Comparison of ENCODE assay signal across 29 cellular contexts in the genomic region with DNA sequence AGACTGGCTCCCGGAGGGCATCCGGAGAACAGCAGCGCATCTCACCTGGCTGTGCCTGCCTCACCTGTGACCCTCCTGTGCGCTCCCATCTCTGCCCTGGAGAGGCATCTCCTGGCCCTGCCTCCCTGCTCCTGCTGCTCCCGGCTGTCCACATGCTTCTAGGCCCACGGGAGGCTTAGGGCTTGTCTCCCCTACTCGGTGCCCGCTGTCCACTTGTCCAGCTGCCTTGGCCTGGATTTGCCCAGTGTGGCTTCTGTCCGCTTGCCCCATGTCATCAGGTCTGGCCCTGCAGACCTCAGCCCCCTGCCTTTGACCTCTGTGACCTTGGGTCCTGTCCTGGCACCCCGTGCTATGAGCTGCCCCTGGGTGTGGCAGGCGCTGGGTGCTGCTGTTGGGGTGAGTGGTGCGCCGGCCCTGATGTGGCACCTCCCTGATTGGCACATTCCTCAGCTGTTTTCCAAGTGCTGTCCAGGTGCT. TPM values are rescaled to one million over a fixed set of nuclear protein-coding genes. Genes with fewer than 3 reads are reported as not detected.
A peak's percentile ranks its signal among the peaks of the same experiment; 100 is the strongest.
DNase-seq lines count a peak whose midpoint lies in the region; ATAC-seq and TF ChIP-seq lines count a peak whose summit lies in the region.
"Had no signal": no experiment of that assay in that cellular context is flagged by ENCODE, and none has a peak within 500 bp of the region (broad histone marks: within the 10 kb centered on the region; RNA-seq: fewer than 3 reads in every experiment).

No MANE protein-coding gene starts in this region.

- CTCF ChIA-PET in MCF 10A (lab: Yijun Ruan, JAX): interaction anchor here (0.6 kb wide), 1 partner anchor 89 kb away, joined by 4 read pairs; no protein-coding TSS in a partner anchor

- H3K36me3 Mint-ChIP-seq in MCF 10A (ENCODE audit: insufficient read depth, unreplicated experiment) (no peaks in the 10 kb centered on the region), endothelial cell (ENCODE audit: low read depth, unreplicated experiment) (peaks cover 3% of the 10 kb centered on the region)
- H3K36me3 Mint-ChIP-seq: memory B cell had no signal

- H3K27me3 Mint-ChIP-seq in MCF 10A (ENCODE audit: insufficient read depth, unreplicated experiment): no peaks in the 10 kb centered on the region
- peaks cover 9% of the 10 kb centered on the region for H3K27me3 Mint-ChIP-seq in endothelial cell (ENCODE audit: unreplicated experiment)

- H3K9ac ChIP-seq in BLaER1 (no peak overlapping the region), smooth muscle cell (ENCODE audit: low read depth) (no peak overlapping the region)

- intact Hi-C loops in left lung (cut with DNase I) (no loop called here), MCF 10A (cut with micrococcal nuclease) (loop anchor here (5.0 kb wide), 1 partner anchor 224 kb away; no protein-coding TSS in a partner anchor)

- POLR2A ChIA-PET in MCF 10A (lab: Yijun Ruan, JAX): interaction anchor here (0.7 kb wide), 1 partner anchor 172 kb away, joined by 3 read pairs; no protein-coding TSS in a partner anchor

- H3K36me3 ChIP-seq in BLaER1 (no peaks in the 10 kb centered on the region), left lung (peaks cover 0 to 12% of the 10 kb centered on the region in 2 donors), smooth muscle cell (ENCODE audit: low read depth) (no peaks in the 10 kb centered on the region)
- H3K36me3 ChIP-seq: breast epithelium, neutrophil, prostate gland had no signal

- H3K9me3 Mint-ChIP-seq in MCF 10A (ENCODE audit: unreplicated experiment) (no peaks in the 10 kb centered on the region), endothelial cell (ENCODE audit: unreplicated experiment) (no peaks in the 10 kb centered on the region)
- H3K9me3 Mint-ChIP-seq: activated T-helper 2 cell treated with anti-CD3 and anti-CD28 coated beads, Interferon-gamma antibody, Interleukin-2, Interleukin-4, amounts not matched to agents 10 μg/mL and 5 μg/mL and 100 μg/mL, durations not matched to agents 14 hours and 24 hours and 36 hours; memory B cell had no signal

- WGBS in smooth muscle cell (ENCODE audit: low lambda C conversion rate): 80% methylated on average over 13 of the region's 13 CpGs

- H4K20me1 ChIP-seq in BLaER1: no peaks in the 10 kb centered on the region
- peaks cover 58% of the 10 kb centered on the region for H4K20me1 ChIP-seq in smooth muscle cell (ENCODE audit: low read depth)

- peaks cover 21% of the 10 kb centered on the region for H3K4me1 ChIP-seq in BLaER1
- peaks cover 11 to 37% of the 10 kb centered on the region in 2 donors for H3K4me1 ChIP-seq in left lung
- H3K4me1 ChIP-seq in smooth muscle cell (ENCODE audit: low read depth): peaks cover 28% of the 10 kb centered on the region

- no peak overlapping the region for H3K4me3 Mint-ChIP-seq in MCF 10A (ENCODE audit: unreplicated experiment)
- H3K4me3 Mint-ChIP-seq in endothelial cell (ENCODE audit: unreplicated experiment): no peak overlapping the region
- H3K4me3 Mint-ChIP-seq: activated CD8-positive, alpha-beta T cell treated with anti-CD3 and anti-CD28 coated beads for 36 hours; activated naive CD4-positive, alpha-beta T cell treated with anti-CD3 and anti-CD28 coated beads, Interleukin-2, amount 50 U/mL, for 24 hours; CD8-positive, alpha-beta memory T cell; memory B cell; stimulated activated naive CD8-positive, alpha-beta T cell treated with anti-CD3 and anti-CD28 coated beads, Interleukin-15, amount 100 ng/mL, for 72 hours had no signal

- TF ChIP-seq CTCF in VCaP (conservative IDR thresholded peaks at IDR 0.05) (no peak), left lung (IDR thresholded peaks at IDR 0.05) (no peak), smooth muscle cell (IDR thresholded peaks at IDR 0.05; ENCODE audit: borderline replicate concordance, insufficient read depth, poor library complexity, severe bottlenecking) (no peak), MCF 10A (IDR thresholded peaks at IDR 0.05; ENCODE audit: unreplicated experiment) (no peak), endothelial cell (IDR thresholded peaks at IDR 0.05; ENCODE audit: unreplicated experiment) (no peak)

- peak overlapping the region; percentile 12; the same call in 1 of the 2 replicates for H3K4me2 ChIP-seq in BLaER1
- H3K4me2 ChIP-seq in smooth muscle cell: peak overlapping the region; percentile 85

- H3K79me2 ChIP-seq in smooth muscle cell (ENCODE audit: low read depth): peaks cover 51% of the 10 kb centered on the region

- no peak overlapping the region for H2AFZ ChIP-seq in smooth muscle cell (ENCODE audit: low read depth)

- peaks cover 29% of the 10 kb centered on the region for H3K27me3 ChIP-seq in BLaER1
- peaks cover 0 to 29% of the 10 kb centered on the region in 2 donors for H3K27me3 ChIP-seq in left lung
- H3K27me3 ChIP-seq in smooth muscle cell (ENCODE audit: low read depth): no peaks in the 10 kb centered on the region
- H3K27me3 ChIP-seq: breast epithelium, foreskin keratinocyte had no signal

- no peak overlapping the region for H3K4me3 ChIP-seq in BLaER1
- H3K4me3 ChIP-seq in left lung: no peak overlapping the region
- no peak overlapping the region for H3K4me3 ChIP-seq in smooth muscle cell
- H3K4me3 ChIP-seq: breast epithelium, heart right ventricle, prostate gland, SK-N-MC, upper lobe of left lung had no signal

- peak; percentile 31 to 66 for DNase-seq in left lung
- no peak for DNase-seq in smooth muscle cell (lab: John Stamatoyannopoulos, UW; ENCODE audit: unreplicated experiment)
- DNase-seq in DMS79 treated with DMSO at 0.1 percent for 48 hours (lab: John Stamatoyannopoulos, UW): no peak
- DNase-seq in MCF 10A (ENCODE audit: unreplicated experiment): no peak
- DNase-seq in D341Med (ENCODE audit: low spot score): no peak
- DNase-seq in endothelial cell (ENCODE audit: low spot score): no peak
- DNase-seq: 8988T; activated CD4-positive, alpha-beta T cell treated with anti-CD3 and anti-CD28 coated beads for 1 hour; activated CD8-positive, alpha-beta T cell treated with anti-CD3 and anti-CD28 coated beads for 36 hours; amygdala; effector memory CD4-positive, alpha-beta T cell; foreskin keratinocyte; HCEC 1CT; heart right ventricle; Karpas-422; left cardiac atrium; RPMI8226; stimulated activated naive CD8-positive, alpha-beta T cell treated with anti-CD3 and anti-CD28 coated beads, Interleukin-15, amount 100 ng/mL, for 72 hours had no signal

- H3K27ac ChIP-seq in BLaER1: no peak overlapping the region
- H3K27ac ChIP-seq in VCaP: peak overlapping the region; percentile 65
- H3K27ac ChIP-seq in left lung: no peak overlapping the region
- H3K27ac ChIP-seq in smooth muscle cell (ENCODE audit: low read depth): peak overlapping the region; percentile 93
- H3K27ac ChIP-seq: foreskin keratinocyte, heart right ventricle, neutrophil, SK-N-MC had no signal

- peaks cover 11% of the 10 kb centered on the region for H3K4me1 Mint-ChIP-seq in MCF 10A (ENCODE audit: insufficient read depth, unreplicated experiment)
- peaks cover 15% of the 10 kb centered on the region for H3K4me1 Mint-ChIP-seq in endothelial cell (ENCODE audit: unreplicated experiment)

- BruUV-seq in MCF 10A (replicated peaks; lab: Mats Ljungman, UMichigan): no TSS peak

- peaks cover 13% of the 10 kb centered on the region for H3F3A ChIP-seq in smooth muscle cell (ENCODE audit: low read depth)

- peaks cover 20% of the 10 kb centered on the region for H3K9me3 ChIP-seq in BLaER1
- H3K9me3 ChIP-seq in left lung: no peaks in the 10 kb centered on the region
- H3K9me3 ChIP-seq in smooth muscle cell (replicated peaks; ENCODE audit: low read depth): no peaks in the 10 kb centered on the region
- H3K9me3 ChIP-seq: breast epithelium, heart right ventricle, neutrophil, prostate gland, upper lobe of left lung had no signal

- H3K27ac Mint-ChIP-seq in MCF 10A (ENCODE audit: low read depth, unreplicated experiment) (no peak overlapping the region), endothelial cell (ENCODE audit: unreplicated experiment) (no peak overlapping the region)
- H3K27ac Mint-ChIP-seq: activated CD8-positive, alpha-beta T cell treated with anti-CD3 and anti-CD28 coated beads for 36 hours; activated naive CD4-positive, alpha-beta T cell treated with anti-CD3 and anti-CD28 coated beads, Interleukin-2, amount 50 U/mL, for 24 hours; activated T-helper 2 cell treated with anti-CD3 and anti-CD28 coated beads, Interferon-gamma antibody, Interleukin-2, Interleukin-4, amounts not matched to agents 10 μg/mL and 5 μg/mL and 100 μg/mL, durations not matched to agents 14 hours and 24 hours and 36 hours; CD8-positive, alpha-beta memory T cell; memory B cell had no signal

- no peak for ATAC-seq in left lung
- ATAC-seq: activated CD8-positive, alpha-beta T cell treated with anti-CD3 and anti-CD28 coated beads for 36 hours; foreskin keratinocyte; left cardiac atrium; stimulated activated naive CD8-positive, alpha-beta T cell treated with anti-CD3 and anti-CD28 coated beads, Interleukin-15, amount 100 ng/mL, for 72 hours had no signal

RNA-seq across cellular contexts. Expression of gene BOK, which starts 4.5 kb away (rescaled TPM):
- total RNA-seq in left lung (10 to 100 TPM; 34.9 to 66.5 TPM), smooth muscle cell (33.5 and 34.9 TPM in 2 replicates), MCF 10A (2022) (15.5 and 18.6 TPM in 2 replicates), endothelial cell (ENCODE audit: unreplicated experiment) (110 TPM)
- polyA plus RNA-seq in smooth muscle cell: 40.8 and 50.7 TPM in 2 replicates
- total RNA-seq: CD8-positive, alpha-beta memory T cell had no signal
- polyA plus RNA-seq: CD8-positive, alpha-beta memory T cell had no signal

RNA-seq across cellular contexts. Expression of gene STK25, which starts 54.7 kb away (rescaled TPM):
- 100 to 1,000 TPM; 125 to 138 TPM for total RNA-seq in left lung
- total RNA-seq in smooth muscle cell: 202 and 212 TPM in 2 replicates
- 200 and 201 TPM in 2 replicates for polyA plus RNA-seq in smooth muscle cell
- 102 and 117 TPM in 2 replicates for total RNA-seq in MCF 10A (2022)
- total RNA-seq in endothelial cell (ENCODE audit: unreplicated experiment): 296 TPM

Comparison
In these comparisons a context has a peak if more than half of its experiments do, and no peak if none do; other contexts are left out.
1. H3K27ac ChIP-seq: peak in VCaP (single experiment) and smooth muscle cell (single experiment); none in BLaER1 (single experiment) and left lung (0 of 2).
2. DNase-seq: peak in left lung (2 of 2); none in smooth muscle cell (single experiment), DMS79 treated with DMSO at 0.1 percent for 48 hours (single experiment), MCF 10A (single experiment), D341Med (single experiment) and endothelial cell (single experiment).